ENCODE assay signal across 22 cellular contexts in the genomic region with DNA sequence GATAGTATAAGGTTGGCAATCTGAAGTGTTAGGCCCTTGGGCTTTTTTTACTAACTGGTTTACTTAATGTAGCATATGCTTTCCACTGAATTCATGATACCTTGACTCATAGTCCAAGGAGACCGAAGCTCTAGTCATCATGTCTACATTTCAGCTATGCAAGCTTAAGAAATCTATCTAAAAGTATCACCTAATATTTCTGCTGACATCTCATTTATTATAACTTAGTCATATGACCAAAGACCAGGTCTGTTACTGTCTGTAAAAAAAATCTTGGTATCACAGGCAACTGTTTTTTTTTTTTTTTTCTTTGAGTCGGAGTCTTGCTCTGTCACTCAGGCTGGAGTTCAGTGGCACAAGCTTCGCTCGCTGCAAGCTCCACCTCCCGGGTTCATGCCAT.
DNase-seq lines count a peak whose midpoint lies in the region; ATAC-seq, FAIRE-seq and TF ChIP-seq lines count a peak whose summit lies in the region.
"Had no signal": no experiment of that assay in that cellular context is flagged by ENCODE, and none has a peak within 500 bp of the region (broad histone marks: within the 10 kb centered on the region; RNA-seq: fewer than 3 reads in every experiment).

No MANE protein-coding gene starts in this region.

- H3K27ac ChIP-seq in A549 (no peak overlapping the region), SU-DHL-6 (ENCODE audit: low read depth, low read length) (no peak overlapping the region)
- H3K27ac ChIP-seq: BLaER1, C4-2B had no signal

- H3K4me1 ChIP-seq in A549: no peaks in the 10 kb centered on the region
- H3K4me1 ChIP-seq: BLaER1, Caco-2 had no signal

- H3K36me3 Mint-ChIP-seq in immature natural killer cell: no peaks in the 10 kb centered on the region
- H3K36me3 Mint-ChIP-seq in activated CD8-positive, alpha-beta T cell treated with anti-CD3 and anti-CD28 coated beads, Interleukin-2, amount 10 ng/mL, durations not matched to agents 7 days and 5 days (ENCODE audit: low read depth): no peaks in the 10 kb centered on the region
- H3K36me3 Mint-ChIP-seq: CD4-positive, CD25-positive, alpha-beta regulatory T cell; CD8-positive, alpha-beta T cell had no signal

- WGBS in A549 (ENCODE audit: missing lambda C conversion rate): 21% methylated on average over 4 of the region's 5 CpGs

- H3K27me3 ChIP-seq in SU-DHL-6 (ENCODE audit: low read length): no peaks in the 10 kb centered on the region
- H3K27me3 ChIP-seq: BLaER1 had no signal

- H3K4me2 ChIP-seq in A549 (no peak overlapping the region), SU-DHL-6 (ENCODE audit: low read depth, low read length, poor library complexity, severe bottlenecking) (no peak overlapping the region)
- H3K4me2 ChIP-seq: BLaER1, GM23338 had no signal

- TF ChIP-seq CTCF in A549 (IDR thresholded peaks at IDR 0.05) (no peak), SU-DHL-6 (IDR thresholded peaks at IDR 0.05; ENCODE audit: insufficient read depth, low read length, poor library complexity, severe bottlenecking) (no peak), epithelial cell of esophagus (IDR thresholded peaks at IDR 0.05; ENCODE audit: insufficient read depth, low read depth, low read length, missing control alignments) (no peak)

- H3K4me3 Mint-ChIP-seq in immature natural killer cell: no peak overlapping the region
- H3K4me3 Mint-ChIP-seq in activated CD8-positive, alpha-beta T cell treated with anti-CD3 and anti-CD28 coated beads, Interleukin-2, amount 10 ng/mL, durations not matched to agents 7 days and 5 days: no peak overlapping the region
- H3K4me3 Mint-ChIP-seq: B cell; CD4-positive, CD25-positive, alpha-beta regulatory T cell; CD8-positive, alpha-beta T cell; GM23338; H9 had no signal

- H3F3A ChIP-seq in SU-DHL-6 (ENCODE audit: insufficient read depth): no peaks in the 10 kb centered on the region

- H3K9ac ChIP-seq in SU-DHL-6 (ENCODE audit: low read length): no peak overlapping the region
- H3K9ac ChIP-seq: BLaER1 had no signal

- no peak for TF ChIP-seq POLR2A in A549 (IDR thresholded peaks at IDR 0.05; ENCODE audit: low read length)

- H3K36me3 ChIP-seq in SU-DHL-6 (ENCODE audit: low read length): no peaks in the 10 kb centered on the region
- H3K36me3 ChIP-seq: BLaER1 had no signal

- TF ChIP-seq EP300 in A549 (IDR thresholded peaks at IDR 0.05): no peak

- no peaks in the 10 kb centered on the region for H3K27me3 Mint-ChIP-seq in immature natural killer cell (ENCODE audit: low read depth in 3 of 3)
- H3K27me3 Mint-ChIP-seq in activated CD8-positive, alpha-beta T cell treated with anti-CD3 and anti-CD28 coated beads, Interleukin-2, amount 10 ng/mL, durations not matched to agents 7 days and 5 days (ENCODE audit: low read depth): no peaks in the 10 kb centered on the region
- H3K27me3 Mint-ChIP-seq: B cell; CD4-positive, CD25-positive, alpha-beta regulatory T cell had no signal

- no peak overlapping the region for H3K4me3 ChIP-seq in A549
- no peak overlapping the region for H3K4me3 ChIP-seq in SU-DHL-6 (ENCODE audit: insufficient read depth, low read length, poor library complexity, severe bottlenecking)
- H3K4me3 ChIP-seq in epithelial cell of esophagus (ENCODE audit: low read length): no peak overlapping the region
- H3K4me3 ChIP-seq: BLaER1, GM23338 had no signal

- DNase-seq in A549 (ENCODE audit: low read depth in 1 of 2, low spot score in 1 of 2) (no peak), ELR (ENCODE audit: low read depth) (peak; percentile 22), epithelial cell of esophagus (ENCODE audit: low read depth) (peak; percentile 28), immature natural killer cell (no peak), glomerular visceral epithelial cell (ENCODE audit: extremely low spot score) (no peak)
- DNase-seq in activated CD8-positive, alpha-beta T cell treated with anti-CD3 and anti-CD28 coated beads, Interleukin-2, amount 10 ng/mL, durations not matched to agents 7 days and 5 days: no peak
- DNase-seq: 8988T; Caco-2; CD4-positive, CD25-positive, alpha-beta regulatory T cell; CD8-positive, alpha-beta T cell; DMS79; EL; GF-D8; H9 had no signal

- H2AFZ ChIP-seq in SU-DHL-6 (ENCODE audit: low read depth, low read length, severe bottlenecking): peak overlapping the region; percentile 80
- H2AFZ ChIP-seq: GM23338 had no signal

- no peaks in the 10 kb centered on the region for H3K9me2 ChIP-seq in SU-DHL-6 (replicated peaks; ENCODE audit: insufficient read depth, low read length)

- H3K79me2 ChIP-seq in SU-DHL-6 (ENCODE audit: insufficient read depth, low read length): no peaks in the 10 kb centered on the region

- POLR2A ChIA-PET in A549 (lab: Yijun Ruan, JAX): no interaction called here
- POLR2A ChIA-PET in activated CD8-positive, alpha-beta T cell treated with anti-CD3 and anti-CD28 coated beads, Interleukin-2, amount 10 ng/mL, durations not matched to agents 7 days and 5 days (lab: Charles Lee): no interaction called here

- no peaks in the 10 kb centered on the region for H3K4me1 Mint-ChIP-seq in immature natural killer cell
- no peaks in the 10 kb centered on the region for H3K4me1 Mint-ChIP-seq in activated CD8-positive, alpha-beta T cell treated with anti-CD3 and anti-CD28 coated beads, Interleukin-2, amount 10 ng/mL, durations not matched to agents 7 days and 5 days (ENCODE audit: low read depth)
- H3K4me1 Mint-ChIP-seq: B cell; CD4-positive, CD25-positive, alpha-beta regulatory T cell; GM23338; H9 had no signal

- no peak for TF ChIP-seq RAD21 in A549 (conservative IDR thresholded peaks at IDR 0.05 in 1 of 2, IDR thresholded peaks at IDR 0.05 in 1 of 2)

- H4K20me1 ChIP-seq in SU-DHL-6 (ENCODE audit: low read depth, low read length): no peaks in the 10 kb centered on the region
- H4K20me1 ChIP-seq: BLaER1 had no signal

- peaks cover 3 to 34% (median 7%) of the 10 kb centered on the region in 6 donors for H3K9me3 Mint-ChIP-seq in immature natural killer cell
- H3K9me3 Mint-ChIP-seq in activated CD8-positive, alpha-beta T cell treated with anti-CD3 and anti-CD28 coated beads, Interleukin-2, amount 10 ng/mL, durations not matched to agents 7 days and 5 days (ENCODE audit: insufficient read depth): no peaks in the 10 kb centered on the region
- H3K9me3 Mint-ChIP-seq: GM23338, H9 had no signal

- no peak overlapping the region for H3K27ac Mint-ChIP-seq in immature natural killer cell
- no peak overlapping the region for H3K27ac Mint-ChIP-seq in activated CD8-positive, alpha-beta T cell treated with anti-CD3 and anti-CD28 coated beads, Interleukin-2, amount 10 ng/mL, durations not matched to agents 7 days and 5 days
- H3K27ac Mint-ChIP-seq: B cell; CD4-positive, CD25-positive, alpha-beta regulatory T cell; CD8-positive, alpha-beta T cell; GM23338; H9 had no signal

- no peak for ATAC-seq in A549
- no peak for ATAC-seq in activated CD8-positive, alpha-beta T cell treated with anti-CD3 and anti-CD28 coated beads, Interleukin-2, amount 10 ng/mL, durations not matched to agents 7 days and 5 days
- ATAC-seq: CD8-positive, alpha-beta T cell; GM23338; HCT116 had no signal

- CTCF ChIA-PET in A549 (lab: Yijun Ruan, JAX): interaction anchor here (0.7 kb wide), 1 partner anchor 1239 kb away, joined by 4 read pairs; no protein-coding TSS in a partner anchor
- CTCF ChIA-PET in activated CD8-positive, alpha-beta T cell treated with anti-CD3 and anti-CD28 coated beads, Interleukin-2, amount 10 ng/mL, durations not matched to agents 7 days and 5 days (lab: Charles Lee): no interaction called here

- H3K9me3 ChIP-seq in A549 (no peaks in the 10 kb centered on the region), SU-DHL-6 (ENCODE audit: insufficient read depth, low read length) (no peaks in the 10 kb centered on the region)
- H3K9me3 ChIP-seq: BLaER1, Caco-2 had no signal

- no peak for FAIRE-seq in A549 (lab: Jason Lieb, UNC)
- FAIRE-seq: GM12891, GM18507 had no signal

TF ChIP-seq in A549, 52 proteins besides CTCF, POLR2A, EP300 and RAD21:
- TF ChIP-seq CHD4 (IDR thresholded peaks at IDR 0.05; ENCODE audit: borderline replicate concordance) (no peak), MAFK (IDR thresholded peaks at IDR 0.05; ENCODE audit: partially characterized antibody) (peak; percentile 18)

Comparison
In these comparisons a context has a peak if more than half of its experiments do, and no peak if none do; other contexts are left out.
1. DNase-seq: peak in ELR (single experiment) and epithelial cell of esophagus (single experiment); none in A549 (0 of 2), immature natural killer cell (0 of 3), glomerular visceral epithelial cell (single experiment) and activated CD8-positive, alpha-beta T cell treated with anti-CD3 and anti-CD28 coated beads, Interleukin-2, amount 10 ng/mL, durations not matched to agents 7 days and 5 days (single experiment).